In the genomic region with DNA sequence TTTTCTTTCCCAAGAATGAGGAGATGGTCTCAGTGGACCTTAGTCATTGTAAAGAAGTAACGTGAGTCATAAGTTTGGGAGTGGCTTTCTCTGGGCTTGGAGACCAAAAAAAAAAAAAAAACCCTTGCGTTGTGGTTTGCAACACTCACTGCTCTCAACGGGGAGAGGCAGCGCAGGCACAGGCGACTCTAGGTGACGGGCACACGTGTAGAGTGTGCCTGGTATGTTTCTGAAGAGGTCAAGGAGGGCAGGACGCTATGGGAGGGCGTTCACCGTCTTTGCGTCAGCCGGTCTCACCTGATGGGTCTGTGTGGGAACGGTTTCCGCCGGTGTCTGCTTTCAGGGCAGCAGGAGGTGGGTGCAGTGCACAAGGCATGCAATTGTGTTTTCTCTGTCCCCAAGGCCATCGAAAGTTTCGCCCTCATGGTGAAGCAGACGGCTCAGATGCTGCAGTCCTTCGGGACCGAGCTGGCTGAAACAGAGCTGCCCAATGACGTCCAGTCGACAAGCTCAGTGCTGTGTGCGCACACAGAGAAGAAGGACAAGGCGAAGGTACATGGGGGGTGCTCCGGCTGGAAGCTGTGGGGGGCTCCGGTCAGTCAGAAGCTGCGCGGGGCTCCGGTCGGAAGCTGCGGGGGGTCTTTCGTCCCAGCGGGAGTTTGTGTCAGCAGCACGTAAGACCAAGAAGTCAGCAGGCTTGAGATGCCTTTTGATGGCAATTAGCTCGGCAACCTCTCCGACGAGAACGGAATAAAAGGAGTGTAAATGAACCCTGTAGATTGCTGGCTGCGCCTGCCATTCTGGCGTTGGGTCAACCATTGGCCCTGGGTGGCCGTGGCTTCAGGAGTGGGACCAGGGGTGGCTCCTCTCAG, we compare ENCODE assay signal across 13 cellular contexts. TPM values are rescaled to one million over a fixed set of nuclear protein-coding genes. Genes with fewer than 3 reads are reported as not detected.
DNase-seq lines count a peak whose midpoint lies in the region; ATAC-seq and TF ChIP-seq lines count a peak whose summit lies in the region.
"Had no signal": no experiment of that assay in that cellular context is flagged by ENCODE, and none has a peak within 500 bp of the region (broad histone marks: within the 10 kb centered on the region; RNA-seq: fewer than 3 reads in every experiment).

No MANE protein-coding gene starts in this region.

- H3K4me1 ChIP-seq in osteoblast (ENCODE audit: insufficient read depth, low read length): peaks cover 9% of the 10 kb centered on the region
- H3K4me1 ChIP-seq in effector memory CD4-positive, alpha-beta T cell (ENCODE audit: control insufficient read depth, insufficient read depth, low read length, poor library complexity, severe bottlenecking): no peaks in the 10 kb centered on the region

- H3K4me1 Mint-ChIP-seq in Calu3 (ENCODE audit: low read depth, unreplicated experiment): no peaks in the 10 kb centered on the region
- H3K4me1 Mint-ChIP-seq: central memory CD8-positive, alpha-beta T cell had no signal

- H2AFZ ChIP-seq in osteoblast (ENCODE audit: low read length): no peak overlapping the region

- H3K27ac Mint-ChIP-seq in Calu3 (ENCODE audit: unreplicated experiment): no peak overlapping the region
- H3K27ac Mint-ChIP-seq: CD8-positive, alpha-beta T cell had no signal

- TF ChIP-seq CTCF in Calu3 (IDR thresholded peaks at IDR 0.05; ENCODE audit: unreplicated experiment) (no peak), choroid plexus epithelial cell (conservative IDR thresholded peaks at IDR 0.05; ENCODE audit: low read depth, low read length) (no peak), osteoblast (IDR thresholded peaks at IDR 0.05; ENCODE audit: extremely low read depth, low read depth, low read length) (no peak)

- CTCF ChIA-PET in Calu3 (lab: Charles Lee): interaction anchor here (0.6 kb wide), 1 partner anchor 1556 kb away, joined by 3 read pairs; no protein-coding TSS in a partner anchor

- peak; percentile 1 for DNase-seq in Calu3
- DNase-seq in NCI-H187 (lab: John Stamatoyannopoulos, UW): peak; percentile 65 to 79
- DNase-seq in choroid plexus epithelial cell (ENCODE audit: low read depth): peak; percentile 37
- DNase-seq in osteoblast (ENCODE audit: insufficient read length, low spot score, missing footprints): peak; percentile 99
- DNase-seq in effector memory CD4-positive, alpha-beta T cell: no peak
- no peak for DNase-seq in NCI-H1436 (lab: John Stamatoyannopoulos, UW)
- DNase-seq in HPDE6-E6E7 (ENCODE audit: extremely low spot score): no peak
- DNase-seq: activated CD8-positive, alpha-beta memory T cell treated with anti-CD3 and anti-CD28 coated beads, Interleukin-2, amount 50 U/mL, for 4 hours; CD8-positive, alpha-beta T cell; NCI-H1417 treated with DMSO at 0.1 percent for 48 hours; occipital lobe had no signal

- H3K4me3 ChIP-seq in choroid plexus epithelial cell (ENCODE audit: low read depth, low read length) (no peak overlapping the region), osteoblast (ENCODE audit: insufficient read depth, low read length) (no peak overlapping the region)
- no peak overlapping the region for H3K4me3 ChIP-seq in effector memory CD4-positive, alpha-beta T cell (ENCODE audit: insufficient read depth, low read depth, low read length, poor library complexity, severe bottlenecking)

- intact Hi-C loops in Calu3 (cut with micrococcal nuclease; ENCODE audit: unreplicated experiment): no loop called here

- peaks cover 13% of the 10 kb centered on the region for H3K27me3 ChIP-seq in osteoblast (ENCODE audit: insufficient read depth, low read length)
- no peaks in the 10 kb centered on the region for H3K27me3 ChIP-seq in effector memory CD4-positive, alpha-beta T cell (replicated peaks; ENCODE audit: control insufficient read depth, insufficient read depth, low read length, poor library complexity, severe bottlenecking)

- H3K9me3 ChIP-seq in osteoblast (ENCODE audit: low read depth, low read length): no peaks in the 10 kb centered on the region
- H3K9me3 ChIP-seq in effector memory CD4-positive, alpha-beta T cell (ENCODE audit: control insufficient read depth, low read length): no peaks in the 10 kb centered on the region

- ATAC-seq in HG03280 (IDR thresholded peaks at IDR 0.05; ENCODE audit: unreplicated experiment): no peak
- ATAC-seq: CD8-positive, alpha-beta T cell had no signal

- no peaks in the 10 kb centered on the region for H3K79me2 ChIP-seq in osteoblast (ENCODE audit: insufficient read depth, low read length)

- BruUV-seq in Calu3 (replicated peaks; lab: Mats Ljungman, UMichigan): no TSS peak

- no peak overlapping the region for H3K4me3 Mint-ChIP-seq in Calu3 (ENCODE audit: low read depth, unreplicated experiment)
- H3K4me3 Mint-ChIP-seq: CD8-positive, alpha-beta T cell; central memory CD8-positive, alpha-beta T cell had no signal

- H3K4me2 ChIP-seq in osteoblast (ENCODE audit: insufficient read depth, low read length): peak overlapping the region; percentile 61

- no peaks in the 10 kb centered on the region for H3K36me3 ChIP-seq in osteoblast (ENCODE audit: insufficient read depth, low read length)
- peaks cover 3% of the 10 kb centered on the region for H3K36me3 ChIP-seq in effector memory CD4-positive, alpha-beta T cell (ENCODE audit: control insufficient read depth, insufficient read depth, low read length)

- H3K27ac ChIP-seq in osteoblast (ENCODE audit: low read depth, low read length): no peak overlapping the region
- no peak overlapping the region for H3K27ac ChIP-seq in effector memory CD4-positive, alpha-beta T cell (ENCODE audit: insufficient read depth, low read length, poor library complexity, severe bottlenecking)

- H3K36me3 Mint-ChIP-seq in Calu3 (ENCODE audit: insufficient read depth, unreplicated experiment): no peaks in the 10 kb centered on the region

- H3K27me3 Mint-ChIP-seq in Calu3 (ENCODE audit: unreplicated experiment): no peaks in the 10 kb centered on the region
- H3K27me3 Mint-ChIP-seq: central memory CD8-positive, alpha-beta T cell had no signal

- H4K20me1 ChIP-seq in osteoblast (ENCODE audit: insufficient read depth, low read length): peaks cover 4% of the 10 kb centered on the region

- no peaks in the 10 kb centered on the region for H3K9me3 Mint-ChIP-seq in Calu3 (ENCODE audit: low read depth, unreplicated experiment)
- H3K9me3 Mint-ChIP-seq: CD8-positive, alpha-beta T cell; central memory CD8-positive, alpha-beta T cell had no signal

RNA-seq across cellular contexts. Expression of a gene that starts 40.8 kb away (rescaled TPM):
- not detected in 2 replicates for total RNA-seq in Calu3 (2022)
- total RNA-seq in osteoblast: under 0.01 TPM in 1 of 2 replicates, not detected in the other
- total RNA-seq: CD8-positive, alpha-beta T cell had no signal

RNA-seq across cellular contexts. Expression of a gene that starts 57.8 kb away (rescaled TPM):
- total RNA-seq in Calu3 (2022) (not detected in 2 replicates), osteoblast (0.29 TPM in 1 of 2 replicates, not detected in the other)
- total RNA-seq: CD8-positive, alpha-beta T cell had no signal

Comparison
In these comparisons a context has a peak if more than half of its experiments do, and no peak if none do; other contexts are left out.
1. DNase-seq: peak in Calu3 (single experiment), NCI-H187 (2 of 2), choroid plexus epithelial cell (single experiment) and osteoblast (single experiment); none in effector memory CD4-positive, alpha-beta T cell (0 of 3), NCI-H1436 (single experiment) and HPDE6-E6E7 (single experiment).